In the genomic region with DNA sequence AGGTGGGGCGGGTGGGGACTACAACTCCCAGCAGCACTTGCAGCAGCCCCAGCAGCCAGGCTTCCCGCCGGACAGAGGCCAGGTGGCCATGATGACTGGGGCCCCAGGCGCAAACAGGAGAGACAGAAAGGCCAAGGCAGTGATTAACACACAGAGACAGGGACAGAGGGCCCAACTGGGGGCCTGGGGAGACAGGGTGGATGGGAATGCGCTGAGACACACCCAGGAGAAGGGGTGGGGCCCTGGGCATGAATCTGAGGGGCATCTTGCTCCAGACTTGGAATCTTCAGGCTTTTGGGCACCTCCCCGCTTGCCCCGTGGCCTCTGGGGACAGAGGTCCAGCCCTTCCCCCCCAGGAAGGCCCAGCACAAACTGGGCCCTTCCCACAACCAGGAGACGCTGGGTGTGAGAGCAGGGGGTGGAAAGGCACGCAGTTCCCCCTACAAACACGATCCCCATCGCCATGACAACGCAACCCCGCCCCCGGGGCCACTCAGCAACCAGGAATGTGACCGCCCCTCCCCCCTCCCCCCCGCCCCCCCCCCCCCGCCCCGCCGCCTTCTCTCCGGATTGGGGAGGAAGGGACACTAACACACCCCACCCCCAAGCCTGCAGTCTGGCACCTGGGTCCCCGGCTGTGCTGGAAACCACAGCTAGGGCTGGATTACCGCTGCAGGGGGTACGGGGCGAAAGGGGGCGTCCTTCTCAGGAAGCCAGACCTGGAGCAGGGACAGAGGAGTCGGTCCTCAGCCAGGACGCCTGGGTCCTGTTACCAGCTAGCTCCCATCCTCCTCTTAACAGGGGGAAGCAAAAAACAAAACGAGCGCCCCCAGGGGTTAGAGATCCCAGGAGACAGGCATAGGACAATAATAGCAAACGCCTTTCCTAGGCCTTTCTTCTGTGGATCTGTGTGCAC, we compare ENCODE assay signal across 8 cellular contexts. TPM values are rescaled to one million over a fixed set of nuclear protein-coding genes. Genes with fewer than 3 reads are reported as not detected.
A peak's percentile ranks its signal among the peaks of the same experiment; 100 is the strongest.
DNase-seq lines count a peak whose midpoint lies in the region; ATAC-seq and TF ChIP-seq lines count a peak whose summit lies in the region.

No MANE protein-coding gene starts in this region.

- peak overlapping the region; percentile 89 for H4K91ac ChIP-seq in H9 (ENCODE audit: insufficient read length, low read depth, low read length)

- H3K27ac ChIP-seq in H9 (ENCODE audit: insufficient read length, low read depth, low read length) (peak overlapping the region; percentile 96), lung (ENCODE audit: low read depth in 1 of 2, low read length in 1 of 2) (peak overlapping the region; percentile 98 to 99)

- no peaks in the 10 kb centered on the region for H3K79me1 ChIP-seq in H9 (ENCODE audit: insufficient read depth, low read depth, low read length, poor library complexity, severe bottlenecking)

- no peaks in the 10 kb centered on the region for H3K27me3 ChIP-seq in H9 (ENCODE audit: insufficient read depth, low read length)
- H3K27me3 ChIP-seq in endocrine pancreas (ENCODE audit: control insufficient read depth, insufficient read depth, low read length), result no peaks in the 10 kb centered on the region
- H3K27me3 ChIP-seq in lung (ENCODE audit: control insufficient read depth, insufficient read depth), result no peaks in the 10 kb centered on the region

- peaks cover 26% of the 10 kb centered on the region for H3K4me1 ChIP-seq in H9 (ENCODE audit: insufficient read depth, low read length)
- peaks cover 7% of the 10 kb centered on the region for H3K4me1 ChIP-seq in endocrine pancreas (ENCODE audit: control insufficient read depth, insufficient read depth, low read length)
- peaks cover 9 to 15% of the 10 kb centered on the region in 2 donors for H3K4me1 ChIP-seq in lung (ENCODE audit: control insufficient read depth in 2 of 2, insufficient read depth in 2 of 2, low read length in 2 of 2)

- H3K27ac Mint-ChIP-seq in H9, result peak overlapping the region; percentile 99 to 100 (median 100)
- H3K27ac Mint-ChIP-seq in activated CD4-positive, alpha-beta memory T cell treated with anti-CD3 and anti-CD28 coated beads, Interleukin-2, amount 10 ng/mL, durations not matched to agents 7 days and 5 days, result peak overlapping the region; percentile 95
- peak overlapping the region; percentile 98 for H3K27ac Mint-ChIP-seq in stimulated activated effector memory CD8-positive, alpha-beta T cell treated with anti-CD3 and anti-CD28 coated beads, Interleukin-12 subunit alpha, Interleukin-12 subunit beta, amount 100 ng/mL, for 72 hours

- ATAC-seq in lung (ENCODE audit: insufficient read depth, low FRiP score) (peak; percentile 50), HG03439 (IDR thresholded peaks at IDR 0.05; ENCODE audit: unreplicated experiment) (no peak)
- ATAC-seq in stimulated activated effector memory CD8-positive, alpha-beta T cell treated with anti-CD3 and anti-CD28 coated beads, Interleukin-12 subunit alpha, Interleukin-12 subunit beta, amount 100 ng/mL, for 72 hours, result peak; percentile 38

- H2BK12ac ChIP-seq in H9 (ENCODE audit: insufficient read length, low read depth, low read length), result peak overlapping the region; percentile 53

- H3K23ac ChIP-seq in H9 (ENCODE audit: insufficient read length, low read depth, low read length), result no peak overlapping the region

- no peaks in the 10 kb centered on the region for H3K27me3 Mint-ChIP-seq in H9 (ENCODE audit: low read depth)
- H3K27me3 Mint-ChIP-seq in activated CD4-positive, alpha-beta memory T cell treated with anti-CD3 and anti-CD28 coated beads, Interleukin-2, amount 10 ng/mL, durations not matched to agents 7 days and 5 days, result no peaks in the 10 kb centered on the region

- no peaks in the 10 kb centered on the region for H4K20me1 ChIP-seq in H9 (ENCODE audit: control insufficient read depth, insufficient read depth, insufficient read length)

- H2BK15ac ChIP-seq in H9 (ENCODE audit: low read depth, low read length), result no peak overlapping the region

- no peak overlapping the region for H2BK20ac ChIP-seq in H9 (ENCODE audit: low read depth, low read length, poor library complexity, severe bottlenecking)

- peak overlapping the region; percentile 84 for H3K9ac ChIP-seq in H9 (ENCODE audit: extremely low read depth, insufficient read length, low read length)
- H3K9ac ChIP-seq in endocrine pancreas (ENCODE audit: control insufficient read depth, insufficient read depth, low read length), result peak overlapping the region; percentile 99

- peak overlapping the region; percentile 60 for H2AK5ac ChIP-seq in H9 (ENCODE audit: insufficient read length, low read length)

- H3K4me1 Mint-ChIP-seq in H9, result peaks cover 57 to 64% of the 10 kb centered on the region in 2 experiments
- peaks cover 69% of the 10 kb centered on the region for H3K4me1 Mint-ChIP-seq in activated CD4-positive, alpha-beta memory T cell treated with anti-CD3 and anti-CD28 coated beads, Interleukin-2, amount 10 ng/mL, durations not matched to agents 7 days and 5 days
- peaks cover 86% of the 10 kb centered on the region for H3K4me1 Mint-ChIP-seq in stimulated activated effector memory CD8-positive, alpha-beta T cell treated with anti-CD3 and anti-CD28 coated beads, Interleukin-12 subunit alpha, Interleukin-12 subunit beta, amount 100 ng/mL, for 72 hours

- H3K4me3 Mint-ChIP-seq in H9, result peak overlapping the region; percentile 82 to 91
- peak overlapping the region; percentile 94 for H3K4me3 Mint-ChIP-seq in activated CD4-positive, alpha-beta memory T cell treated with anti-CD3 and anti-CD28 coated beads, Interleukin-2, amount 10 ng/mL, durations not matched to agents 7 days and 5 days
- H3K4me3 Mint-ChIP-seq in stimulated activated effector memory CD8-positive, alpha-beta T cell treated with anti-CD3 and anti-CD28 coated beads, Interleukin-12 subunit alpha, Interleukin-12 subunit beta, amount 100 ng/mL, for 72 hours, result peak overlapping the region; percentile 87

- H4K8ac ChIP-seq in H9 (replicated peaks; ENCODE audit: insufficient read length, low read depth, low read length), result no peak overlapping the region

- H3K23me2 ChIP-seq in H9 (ENCODE audit: insufficient read length, low read depth, low read length, poor library complexity, severe bottlenecking), result peaks cover 23% of the 10 kb centered on the region

- peak overlapping the region; percentile 11 for H3K4me3 ChIP-seq in endocrine pancreas (ENCODE audit: control insufficient read depth, insufficient read depth, low read length)
- H3K4me3 ChIP-seq in lung, result peak overlapping the region; percentile 28

- peaks cover 32% of the 10 kb centered on the region; the same call in 1 of the 2 replicates for H3K79me2 ChIP-seq in H9 (ENCODE audit: insufficient read depth, low read length)

- peak overlapping the region; percentile 53 for H3K4me2 ChIP-seq in H9 (ENCODE audit: insufficient read depth, insufficient read length, low read length)

- peaks cover 33 to 46% (median 38%) of the 10 kb centered on the region in 3 experiments for H3K36me3 Mint-ChIP-seq in H9 (ENCODE audit: insufficient read depth in 1 of 3, low read depth in 3 of 3)
- peaks cover 66% of the 10 kb centered on the region for H3K36me3 Mint-ChIP-seq in activated CD4-positive, alpha-beta memory T cell treated with anti-CD3 and anti-CD28 coated beads, Interleukin-2, amount 10 ng/mL, durations not matched to agents 7 days and 5 days (ENCODE audit: low read depth)
- peaks cover 87% of the 10 kb centered on the region for H3K36me3 Mint-ChIP-seq in stimulated activated effector memory CD8-positive, alpha-beta T cell treated with anti-CD3 and anti-CD28 coated beads, Interleukin-12 subunit alpha, Interleukin-12 subunit beta, amount 100 ng/mL, for 72 hours

- peak overlapping the region; percentile 99 for H3K14ac ChIP-seq in H9 (ENCODE audit: insufficient read depth, low read length)

- H2BK5ac ChIP-seq in H9 (ENCODE audit: insufficient read length, low read length), result peak overlapping the region; percentile 85

- no CpG with 5 or more reads among the region's 30 CpGs for WGBS in H9 (ENCODE audit: extremely low coverage, insufficient read length, low lambda C conversion rate)
- 5 to 8% methylated on average over 17 to 24 of the region's 30 CpGs for WGBS in lung, 2 donors

- peak overlapping the region; percentile 98 for H3T11ph ChIP-seq in H9 (ENCODE audit: low read length)

- POLR2A ChIA-PET in activated CD4-positive, alpha-beta memory T cell treated with anti-CD3 and anti-CD28 coated beads, Interleukin-2, amount 10 ng/mL, durations not matched to agents 7 days and 5 days (lab: Charles Lee), result interaction anchor here (1.0 to 4.9 kb wide), 5 partner anchors 10 to 156 kb away, joined by 3 to 39 read pairs (median 4); partner anchors contain the start of genes ISG20L2, METTL25B and PRCC

- no peaks in the 10 kb centered on the region for H3K9me3 Mint-ChIP-seq in H9
- no peaks in the 10 kb centered on the region for H3K9me3 Mint-ChIP-seq in activated CD4-positive, alpha-beta memory T cell treated with anti-CD3 and anti-CD28 coated beads, Interleukin-2, amount 10 ng/mL, durations not matched to agents 7 days and 5 days
- no peaks in the 10 kb centered on the region for H3K9me3 Mint-ChIP-seq in stimulated activated effector memory CD8-positive, alpha-beta T cell treated with anti-CD3 and anti-CD28 coated beads, Interleukin-12 subunit alpha, Interleukin-12 subunit beta, amount 100 ng/mL, for 72 hours

- H2AFZ ChIP-seq in H9 (ENCODE audit: low read length), result no peak overlapping the region

- H3K9me3 ChIP-seq in H9 (ENCODE audit: control insufficient read depth, low read depth, low read length) (no peaks in the 10 kb centered on the region), endocrine pancreas (ENCODE audit: control insufficient read depth, low read length) (no peaks in the 10 kb centered on the region), lung (ENCODE audit: control insufficient read depth in 2 of 2, insufficient read depth in 1 of 2, low read length in 1 of 2) (no peaks in the 10 kb centered on the region)

- H2BK120ac ChIP-seq in H9 (ENCODE audit: low read depth, low read length, poor library complexity, severe bottlenecking), result peak overlapping the region; percentile 97

- peak overlapping the region; percentile 77; the same call in 1 of the 2 replicates for H3K4ac ChIP-seq in H9 (ENCODE audit: low read depth, low read length)

- H3K18ac ChIP-seq in H9 (ENCODE audit: insufficient read length, low read depth, low read length), result peak overlapping the region; percentile 99

- TF ChIP-seq CTCF in H9 (conservative IDR thresholded peaks at IDR 0.05) (peak; percentile 51; the same call in 2 of the 3 replicates), lung (IDR thresholded peaks at IDR 0.05; ENCODE audit: control extremely low read depth, extremely low read depth) (no peak)

- H3K56ac ChIP-seq in H9 (ENCODE audit: insufficient read length, low read depth, low read length), result no peak overlapping the region

- peak; percentile 91 for DNase-seq in Ammon's horn (ENCODE audit: low spot score)
- peak; percentile 94 for DNase-seq in H9
- DNase-seq in NCI-H345 treated with DMSO at 0.1 percent for 48 hours (lab: John Stamatoyannopoulos, UW; ENCODE audit: unreplicated experiment), result peak; percentile 34
- peak; percentile 59 for DNase-seq in activated CD4-positive, alpha-beta memory T cell treated with anti-CD3 and anti-CD28 coated beads, Interleukin-2, amount 10 ng/mL, durations not matched to agents 7 days and 5 days
- DNase-seq in lung (ENCODE audit: low spot score), result peak; percentile 91
- DNase-seq in stimulated activated effector memory CD8-positive, alpha-beta T cell treated with anti-CD3 and anti-CD28 coated beads, Interleukin-12 subunit alpha, Interleukin-12 subunit beta, amount 100 ng/mL, for 72 hours (ENCODE audit: low spot score in 2 of 2), result peak in 1 of 2 donors; percentile 71

- CTCF ChIA-PET in activated CD4-positive, alpha-beta memory T cell treated with anti-CD3 and anti-CD28 coated beads, Interleukin-2, amount 10 ng/mL, durations not matched to agents 7 days and 5 days (lab: Charles Lee), result interaction anchor here (1.2 to 3.6 kb wide), 3 partner anchors 10 to 180 kb away, joined by 3 to 27 read pairs (median 3); partner anchors contain the start of genes ISG20L2 and METTL25B

- no peaks in the 10 kb centered on the region for H3K36me3 ChIP-seq in endocrine pancreas (ENCODE audit: control insufficient read depth, insufficient read depth, low read length)
- peaks cover 4 to 27% of the 10 kb centered on the region in 2 donors for H3K36me3 ChIP-seq in lung (ENCODE audit: control insufficient read depth in 2 of 2, insufficient read depth in 2 of 2, low read length in 2 of 2)

- peak overlapping the region; percentile 77 for H4K5ac ChIP-seq in H9 (ENCODE audit: insufficient read length, low read depth, low read length)

RNA-seq across cellular contexts. Expression of gene HDGF, which starts 4.5 kb away (rescaled TPM):
- total RNA-seq in H9 (2021) (308 and 310 TPM in 2 replicates), lung (100 to 1,000 TPM; 184 to 187 TPM)
- 100 to 1,000 TPM; 222 to 229 TPM for total RNA-seq in activated CD4-positive, alpha-beta memory T cell treated with anti-CD3 and anti-CD28 coated beads, Interleukin-2, amount 10 ng/mL, durations not matched to agents 7 days and 5 days
- polyA plus RNA-seq in lung, result 100 to 1,000 TPM; 104 to 226 TPM

RNA-seq across cellular contexts. Expression of gene MRPL24, which starts 6.1 kb away (rescaled TPM):
- total RNA-seq in H9 (2021), result 27.3 and 29.0 TPM in 2 replicates
- total RNA-seq in activated CD4-positive, alpha-beta memory T cell treated with anti-CD3 and anti-CD28 coated beads, Interleukin-2, amount 10 ng/mL, durations not matched to agents 7 days and 5 days, result 10 to 100 TPM; 40.3 to 43.8 TPM
- total RNA-seq in lung, result 10 to 100 TPM; 26.7 to 65.4 TPM
- 100 to 1,000 TPM in 1 of 2 donors, 10 to 100 TPM in 1; 93.6 to 120 TPM for polyA plus RNA-seq in lung

RNA-seq across cellular contexts. Expression of gene ISG20L2, which starts 18.4 kb away (rescaled TPM):
- total RNA-seq in H9 (2021) (52.4 and 57.6 TPM in 2 replicates), lung (10 to 100 TPM; 11.3 to 26.3 TPM)
- total RNA-seq in activated CD4-positive, alpha-beta memory T cell treated with anti-CD3 and anti-CD28 coated beads, Interleukin-2, amount 10 ng/mL, durations not matched to agents 7 days and 5 days, result 10 to 100 TPM; 42.0 to 43.3 TPM
- polyA plus RNA-seq in lung, result 10 to 100 TPM in 1 of 2 donors, 1 to 10 TPM in 1; 9.3 to 24.2 TPM

RNA-seq across cellular contexts. Expression of gene METTL25B, which starts 18.7 kb away (rescaled TPM):
- total RNA-seq in H9 (2021), result 24.4 and 26.2 TPM in 2 replicates
- 10 to 100 TPM; 40.3 to 44.3 TPM for total RNA-seq in activated CD4-positive, alpha-beta memory T cell treated with anti-CD3 and anti-CD28 coated beads, Interleukin-2, amount 10 ng/mL, durations not matched to agents 7 days and 5 days
- 10 to 100 TPM; 24.4 to 34.9 TPM for total RNA-seq in lung
- polyA plus RNA-seq in lung, result 10 to 100 TPM; 28.3 to 42.6 TPM

RNA-seq across cellular contexts. Expression of gene PRCC, which starts 20.4 kb away (rescaled TPM):
- total RNA-seq in H9 (2021) (129 TPM in 2 replicates), lung (10 to 100 TPM; 38.5 to 52.7 TPM)
- 10 to 100 TPM; 61.6 to 74.1 TPM for total RNA-seq in activated CD4-positive, alpha-beta memory T cell treated with anti-CD3 and anti-CD28 coated beads, Interleukin-2, amount 10 ng/mL, durations not matched to agents 7 days and 5 days
- 10 to 100 TPM; 36.2 to 40.0 TPM for polyA plus RNA-seq in lung
